In genomic region chr7:96085953-96086352, GRCh38 we compare ENCODE assay signal across 1 cellular context.
TF ChIP-seq lines count a peak whose summit lies in the region.

No MANE protein-coding gene starts in this region.

TF ChIP-seq in HepG2, 621 proteins besides CTCF, POLR2A, EP300 and RAD21 (continued from another document):
- TF ChIP-seq ZNF609 (CRISPR knock-in tag; IDR thresholded peaks at IDR 0.05; ENCODE audit: borderline replicate concordance) (no peak), CBX5 (CRISPR knock-in tag; IDR thresholded peaks at IDR 0.05; ENCODE audit: borderline replicate concordance) (no peak)
